Comparison of ENCODE assay signal across 9 cellular contexts in the genomic region with DNA sequence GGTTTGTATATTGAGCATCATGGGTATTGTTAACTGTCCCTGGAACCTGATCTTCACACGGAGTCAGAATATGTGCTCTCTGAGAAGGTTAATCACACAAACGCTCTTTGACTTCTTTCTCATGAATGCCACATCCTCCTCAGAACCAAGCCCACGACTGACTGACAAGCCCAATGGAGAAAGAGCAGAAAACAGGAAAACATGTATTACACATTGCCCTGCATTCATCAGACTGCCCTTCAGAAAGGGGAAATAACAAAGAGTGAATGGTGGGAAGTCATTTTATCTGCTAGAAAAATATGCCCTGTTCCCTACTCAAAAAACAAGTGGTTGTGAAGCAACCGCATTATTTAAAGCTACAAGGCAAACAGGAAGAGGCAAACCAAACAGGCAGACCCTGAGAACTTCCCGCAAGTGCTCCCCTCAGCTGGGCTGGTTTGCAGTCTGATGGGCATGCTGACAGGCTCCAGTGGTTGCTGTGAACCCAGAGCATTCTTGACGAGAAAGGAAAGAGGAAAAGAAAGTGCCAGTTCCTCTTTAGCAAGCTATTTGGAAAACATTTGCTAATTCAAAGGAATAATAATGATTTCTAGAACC.
DNase-seq lines count a peak whose midpoint lies in the region; ATAC-seq and TF ChIP-seq lines count a peak whose summit lies in the region.
"Had no signal": no experiment of that assay in that cellular context is flagged by ENCODE, and none has a peak within 500 bp of the region (broad histone marks: within the 10 kb centered on the region; RNA-seq: fewer than 3 reads in every experiment).

No MANE protein-coding gene starts in this region.

- no peak for TF ChIP-seq CTCF in gastroesophageal sphincter (IDR thresholded peaks at IDR 0.05)
- no peak for TF ChIP-seq CTCF in esophagus muscularis mucosa (IDR thresholded peaks at IDR 0.05)

- no peaks in the 10 kb centered on the region for H3K36me3 Mint-ChIP-seq in activated CD4-positive, alpha-beta T cell treated with anti-CD3 and anti-CD28 coated beads, Interleukin-2, amount 10 ng/mL, durations not matched to agents 24 days and 14 days (ENCODE audit: low read depth)
- H3K36me3 Mint-ChIP-seq in stimulated activated memory B cell treated with anti-CD40 and anti-IgM and Interleukin-4, amounts not matched to agents 10 μg/mL and 1 μg/mL and 100 μg/mL, for 72 hours, result no peaks in the 10 kb centered on the region

- no peaks in the 10 kb centered on the region for H3K4me1 Mint-ChIP-seq in activated CD4-positive, alpha-beta T cell treated with anti-CD3 and anti-CD28 coated beads, Interleukin-2, amount 10 ng/mL, durations not matched to agents 24 days and 14 days
- peaks cover 8% of the 10 kb centered on the region for H3K4me1 Mint-ChIP-seq in stimulated activated memory B cell treated with anti-CD40 and anti-IgM and Interleukin-4, amounts not matched to agents 10 μg/mL and 1 μg/mL and 100 μg/mL, for 72 hours

- H3K9me3 ChIP-seq in gastroesophageal sphincter (no peaks in the 10 kb centered on the region), esophagus muscularis mucosa (no peaks in the 10 kb centered on the region)
- H3K9me3 ChIP-seq: A549 had no signal

- WGBS in gastroesophageal sphincter (ENCODE audit: low coverage in 1 of 2), 2 donors, result 48 to 100% methylated on average over 2 to 5 of the region's 6 CpGs
- WGBS in esophagus muscularis mucosa, result 64% methylated on average over 6 of the region's 6 CpGs

- ATAC-seq in gastroesophageal sphincter, result peak; percentile 65
- ATAC-seq in stimulated activated memory B cell treated with anti-CD40 and anti-IgM and Interleukin-4, amounts not matched to agents 10 μg/mL and 1 μg/mL and 100 μg/mL, for 72 hours, result peak; percentile 96
- ATAC-seq: A549 had no signal

- H3K27me3 ChIP-seq in gastroesophageal sphincter, result no peaks in the 10 kb centered on the region
- H3K27me3 ChIP-seq in esophagus muscularis mucosa, result no peaks in the 10 kb centered on the region

- no peak overlapping the region for H3K27ac ChIP-seq in gastroesophageal sphincter
- H3K27ac ChIP-seq in esophagus muscularis mucosa (replicated peaks in 1 of 4), result no peak overlapping the region
- H3K27ac ChIP-seq: A549 had no signal

- H3K36me3 ChIP-seq in gastroesophageal sphincter (no peaks in the 10 kb centered on the region), esophagus muscularis mucosa (no peaks in the 10 kb centered on the region)

- no peak overlapping the region for H3K4me3 Mint-ChIP-seq in activated CD4-positive, alpha-beta T cell treated with anti-CD3 and anti-CD28 coated beads, Interleukin-2, amount 10 ng/mL, durations not matched to agents 24 days and 14 days
- H3K4me3 Mint-ChIP-seq in stimulated activated memory B cell treated with anti-CD40 and anti-IgM and Interleukin-4, amounts not matched to agents 10 μg/mL and 1 μg/mL and 100 μg/mL, for 72 hours, result no peak overlapping the region

- no peaks in the 10 kb centered on the region for H3K4me1 ChIP-seq in gastroesophageal sphincter
- no peaks in the 10 kb centered on the region for H3K4me1 ChIP-seq in esophagus muscularis mucosa
- H3K4me1 ChIP-seq: A549 had no signal

- intact Hi-C loops in activated CD4-positive, alpha-beta T cell treated with anti-CD3 and anti-CD28 coated beads, Interleukin-2, amount 10 ng/mL, durations not matched to agents 24 days and 14 days (cut with micrococcal nuclease), result no loop called here
- intact Hi-C loops in esophagus muscularis mucosa (cut with DNase I), result no loop called here

- TF ChIP-seq POLR2A in gastroesophageal sphincter (IDR thresholded peaks at IDR 0.05), result no peak
- no peak for TF ChIP-seq POLR2A in esophagus muscularis mucosa (IDR thresholded peaks at IDR 0.05; ENCODE audit: low read depth)

- DNase-seq in activated CD4-positive, alpha-beta T cell treated with anti-CD3 and anti-CD28 coated beads, Interleukin-2, amount 10 ng/mL, durations not matched to agents 24 days and 14 days, result peak; percentile 68
- no peak for DNase-seq in activated CD4-positive, alpha-beta T cell treated with anti-CD3 and anti-CD28 coated beads, Interleukin-2, amount 50 U/mL, for 48 hours
- DNase-seq in KG1 (lab: John Stamatoyannopoulos, UW) (peak; percentile 96), esophagus muscularis mucosa (ENCODE audit: extremely low spot score) (no peak), HT-29 (ENCODE audit: low spot score) (no peak)
- no peak for DNase-seq in activated CD4-positive, alpha-beta T cell treated with anti-CD3 and anti-CD28 coated beads for 1 hour

- H3K27ac Mint-ChIP-seq in activated CD4-positive, alpha-beta T cell treated with anti-CD3 and anti-CD28 coated beads, Interleukin-2, amount 10 ng/mL, durations not matched to agents 24 days and 14 days, result no peak overlapping the region
- H3K27ac Mint-ChIP-seq in stimulated activated memory B cell treated with anti-CD40 and anti-IgM and Interleukin-4, amounts not matched to agents 10 μg/mL and 1 μg/mL and 100 μg/mL, for 72 hours, result no peak overlapping the region

- H3K9me3 Mint-ChIP-seq in activated CD4-positive, alpha-beta T cell treated with anti-CD3 and anti-CD28 coated beads, Interleukin-2, amount 10 ng/mL, durations not matched to agents 24 days and 14 days, result no peaks in the 10 kb centered on the region
- H3K9me3 Mint-ChIP-seq in stimulated activated memory B cell treated with anti-CD40 and anti-IgM and Interleukin-4, amounts not matched to agents 10 μg/mL and 1 μg/mL and 100 μg/mL, for 72 hours, result no peaks in the 10 kb centered on the region

- H3K27me3 Mint-ChIP-seq in activated CD4-positive, alpha-beta T cell treated with anti-CD3 and anti-CD28 coated beads, Interleukin-2, amount 10 ng/mL, durations not matched to agents 24 days and 14 days, result peaks cover 2% of the 10 kb centered on the region
- no peaks in the 10 kb centered on the region for H3K27me3 Mint-ChIP-seq in stimulated activated memory B cell treated with anti-CD40 and anti-IgM and Interleukin-4, amounts not matched to agents 10 μg/mL and 1 μg/mL and 100 μg/mL, for 72 hours

- H3K4me3 ChIP-seq in gastroesophageal sphincter (no peak overlapping the region), esophagus muscularis mucosa (no peak overlapping the region)
- H3K4me3 ChIP-seq: A549 had no signal

- TF ChIP-seq EP300 in gastroesophageal sphincter (IDR thresholded peaks at IDR 0.05) (no peak), esophagus muscularis mucosa (IDR thresholded peaks at IDR 0.05) (no peak)

Comparison
In these comparisons a context has a peak if more than half of its experiments do, and no peak if none do; other contexts are left out.
1. DNase-seq: peak in activated CD4-positive, alpha-beta T cell treated with anti-CD3 and anti-CD28 coated beads, Interleukin-2, amount 10 ng/mL, durations not matched to agents 24 days and 14 days (single experiment) and KG1 (single experiment); none in activated CD4-positive, alpha-beta T cell treated with anti-CD3 and anti-CD28 coated beads, Interleukin-2, amount 50 U/mL, for 48 hours (0 of 2), esophagus muscularis mucosa (single experiment), activated CD4-positive, alpha-beta T cell treated with anti-CD3 and anti-CD28 coated beads for 1 hour (single experiment) and HT-29 (single experiment).